In the genomic region with DNA sequence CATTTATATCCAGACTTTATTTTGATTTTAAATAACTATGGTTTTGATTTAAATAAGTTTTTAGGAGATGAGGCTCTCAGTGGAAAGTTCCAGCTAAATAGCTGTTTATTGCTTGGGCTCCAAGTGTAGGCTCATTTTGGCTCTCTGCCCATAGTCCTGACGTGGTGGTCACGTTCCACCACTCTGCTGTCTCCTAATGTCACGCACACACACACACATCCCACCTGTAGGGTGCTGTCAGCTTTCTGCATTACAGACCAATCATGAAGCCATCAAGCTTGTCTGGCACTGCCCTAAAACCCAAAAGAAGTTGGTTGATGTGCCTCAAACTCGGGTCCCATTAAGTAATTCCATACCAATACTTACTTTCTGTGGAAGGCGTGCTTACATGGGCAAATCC, we compare ENCODE assay signal across 1 cellular context.
TF ChIP-seq lines count a peak whose summit lies in the region.

No MANE protein-coding gene starts in this region.

TF ChIP-seq in K562, 482 proteins besides CTCF, POLR2A, EP300 and RAD21:
- no peak for TF ChIP-seq ESRRB (CRISPR knock-in tag; IDR thresholded peaks at IDR 0.05; ENCODE audit: borderline replicate concordance)
- no peak for TF ChIP-seq NCOA6 (IDR thresholded peaks at IDR 0.05)
- TF ChIP-seq BHLHE40 (IDR thresholded peaks at IDR 0.05; ENCODE audit: low read length): peak; percentile 48; the same call in 1 of the 2 replicates
- TF ChIP-seq NFIC (IDR thresholded peaks at IDR 0.05): peak; percentile 44
